Comparison of ENCODE assay signal across 15 cellular contexts in the genomic region with DNA sequence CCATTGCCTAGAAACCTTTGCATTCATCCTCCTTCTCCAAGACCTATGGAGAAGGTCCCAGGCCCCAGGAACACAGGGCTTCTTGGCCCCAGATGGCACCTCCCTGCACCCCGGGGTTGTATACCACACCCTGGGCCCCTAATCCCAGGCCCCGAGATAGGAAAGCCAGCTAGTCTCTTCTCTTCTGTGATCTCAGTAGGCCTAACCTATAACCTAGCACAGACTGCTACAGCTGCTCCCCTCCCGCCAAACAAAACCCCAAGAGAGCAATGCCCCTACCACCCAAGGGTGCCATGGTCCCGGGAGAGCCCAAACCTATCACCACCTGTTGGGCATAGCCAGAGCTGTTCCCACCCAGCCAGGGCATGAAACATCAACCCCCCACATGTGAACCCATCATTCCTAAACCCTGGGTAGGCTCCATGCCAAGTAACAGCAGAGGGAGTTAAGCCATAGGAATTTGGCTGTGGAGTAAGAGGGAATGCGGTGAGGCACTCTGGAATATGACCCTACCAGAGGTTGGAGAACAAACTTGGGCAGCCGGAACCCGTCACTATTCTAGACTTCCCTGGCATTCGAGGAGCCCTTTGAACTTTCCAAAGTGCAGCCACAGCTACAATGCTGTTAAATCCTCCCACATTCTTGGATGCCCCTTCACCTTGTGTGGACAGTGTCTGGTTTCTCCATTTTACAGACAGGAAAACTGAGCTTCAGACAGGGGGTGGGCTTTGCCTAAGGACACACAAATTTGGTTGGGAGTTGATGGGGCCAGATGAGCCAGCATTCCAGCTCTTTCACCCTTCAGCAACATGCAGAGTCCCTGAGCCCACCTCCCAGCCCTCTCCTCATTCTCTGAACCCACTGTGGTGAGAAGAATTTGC. TPM values are rescaled to one million over a fixed set of nuclear protein-coding genes. Genes with fewer than 3 reads are reported as not detected.
DNase-seq lines count a peak whose midpoint lies in the region; ATAC-seq, FAIRE-seq and TF ChIP-seq lines count a peak whose summit lies in the region.
"Had no signal": no experiment of that assay in that cellular context is flagged by ENCODE, and none has a peak within 500 bp of the region (broad histone marks: within the 10 kb centered on the region; RNA-seq: fewer than 3 reads in every experiment).

No MANE protein-coding gene starts in this region.

- peak overlapping the region; percentile 25 for H3K27ac ChIP-seq in CD8-positive, alpha-beta memory T cell (ENCODE audit: low read depth, low read length)
- H3K27ac ChIP-seq in KOPT-K1 (ENCODE audit: low read depth, low read length, poor library complexity, severe bottlenecking): peak overlapping the region; percentile 99
- peak overlapping the region; percentile 56 for H3K27ac ChIP-seq in naive thymus-derived CD4-positive, alpha-beta T cell (ENCODE audit: low read depth, low read length)
- H3K27ac ChIP-seq: breast epithelium, right lobe of liver had no signal

- no peaks in the 10 kb centered on the region for H3K27me3 ChIP-seq in CD8-positive, alpha-beta memory T cell (ENCODE audit: insufficient read depth, low read length, poor library complexity, severe bottlenecking)
- H3K27me3 ChIP-seq in naive thymus-derived CD4-positive, alpha-beta T cell (ENCODE audit: control insufficient read depth in 2 of 2, insufficient read depth in 2 of 2, low read length in 2 of 2): no peaks in the 10 kb centered on the region
- H3K27me3 ChIP-seq: breast epithelium, right lobe of liver, tibial nerve had no signal

- intact Hi-C loops in naive thymus-derived CD4-positive, alpha-beta T cell (cut with micrococcal nuclease): loop anchor here (1.0 to 2.0 kb wide), 7 partner anchors 8 to 43 kb away; a partner anchor contains a TSS

- peaks cover 67% of the 10 kb centered on the region for H3K4me1 ChIP-seq in CD8-positive, alpha-beta memory T cell (ENCODE audit: insufficient read depth, low read length)
- peaks cover 53 to 63% of the 10 kb centered on the region in 2 donors for H3K4me1 ChIP-seq in naive thymus-derived CD4-positive, alpha-beta T cell (ENCODE audit: control insufficient read depth in 2 of 2, insufficient read depth in 2 of 2, low read length in 2 of 2)
- H3K4me1 ChIP-seq: breast epithelium, right lobe of liver, tibial nerve had no signal

- H3K4me3 Mint-ChIP-seq in CD8-positive, alpha-beta memory T cell: peak overlapping the region; percentile 50 to 82 (median 66)
- H3K4me3 Mint-ChIP-seq in activated naive CD8-positive, alpha-beta T cell treated with anti-CD3 and anti-CD28 coated beads for 36 hours: peak overlapping the region; percentile 58
- peak overlapping the region; percentile 41 to 82 (median 70) for H3K4me3 Mint-ChIP-seq in naive thymus-derived CD4-positive, alpha-beta T cell
- H3K4me3 Mint-ChIP-seq: nephron progenitor cell had no signal

- no peak for DNase-seq in CD8-positive, alpha-beta memory T cell
- DNase-seq in activated naive CD8-positive, alpha-beta T cell treated with anti-CD3 and anti-CD28 coated beads for 36 hours: no peak
- no peak for DNase-seq in naive thymus-derived CD4-positive, alpha-beta T cell
- DNase-seq in NOMO-1 treated with DMSO at 0.1 percent for 48 hours (lab: John Stamatoyannopoulos, UW; ENCODE audit: unreplicated experiment) (no peak), D721Med (ENCODE audit: insufficient read length, low spot score) (no peak)
- DNase-seq in activated CD4-positive, alpha-beta T cell treated with anti-CD3 and anti-CD28 coated beads, Interleukin-2, amount 50 U/mL, for 1 hour: no peak
- DNase-seq in stimulated activated naive CD4-positive, alpha-beta T cell treated with Interleukin-2 at 50 U/mL for 16 hours (lab: John Stamatoyannopoulos, UW): no peak
- DNase-seq: head of caudate nucleus, NCI-H2171, nephron progenitor cell, PC-3 had no signal

- peak overlapping the region; percentile 36 for H3K4me3 ChIP-seq in CD8-positive, alpha-beta memory T cell (ENCODE audit: low read length)
- H3K4me3 ChIP-seq in naive thymus-derived CD4-positive, alpha-beta T cell (ENCODE audit: low read length): peak overlapping the region; percentile 36
- H3K4me3 ChIP-seq: breast epithelium, right lobe of liver, tibial nerve had no signal

- no peak for ATAC-seq in naive thymus-derived CD4-positive, alpha-beta T cell
- ATAC-seq: PC-3 had no signal

- H3K36me3 ChIP-seq in CD8-positive, alpha-beta memory T cell (ENCODE audit: insufficient read depth, low read length): no peaks in the 10 kb centered on the region
- H3K36me3 ChIP-seq in KOPT-K1 (ENCODE audit: insufficient read depth, low read length): 0 out of 2 replicates have a peak, but pooled peaks cover 10% of the 10 kb centered on the region
- H3K36me3 ChIP-seq in naive thymus-derived CD4-positive, alpha-beta T cell (ENCODE audit: control insufficient read depth in 2 of 3, insufficient read depth in 3 of 3, low read length in 3 of 3): no peaks in the 10 kb centered on the region
- H3K36me3 ChIP-seq: breast epithelium, right lobe of liver, tibial nerve had no signal

- H3K36me3 Mint-ChIP-seq in CD8-positive, alpha-beta memory T cell: no peaks in the 10 kb centered on the region
- peaks cover 2% of the 10 kb centered on the region for H3K36me3 Mint-ChIP-seq in activated naive CD8-positive, alpha-beta T cell treated with anti-CD3 and anti-CD28 coated beads for 36 hours
- H3K36me3 Mint-ChIP-seq in naive thymus-derived CD4-positive, alpha-beta T cell: peaks cover 0 to 5% (median 0%) of the 10 kb centered on the region in 5 donors

- H3K27me3 Mint-ChIP-seq in CD8-positive, alpha-beta memory T cell: peaks cover 0 to 2% of the 10 kb centered on the region in 2 donors
- H3K27me3 Mint-ChIP-seq in activated naive CD8-positive, alpha-beta T cell treated with anti-CD3 and anti-CD28 coated beads for 36 hours: no peaks in the 10 kb centered on the region
- H3K27me3 Mint-ChIP-seq in naive thymus-derived CD4-positive, alpha-beta T cell: no peaks in the 10 kb centered on the region

- POLR2A ChIA-PET in CD8-positive, alpha-beta memory T cell (lab: Charles Lee): interaction anchor here (1.3 to 6.4 kb wide), 4 partner anchors 9 to 30 kb away, joined by 5 to 82 read pairs (median 6); a partner anchor contains a TSS
- POLR2A ChIA-PET in naive thymus-derived CD4-positive, alpha-beta T cell (lab: Charles Lee): interaction anchor here (0.6 to 8.8 kb wide), 9 partner anchors 9 to 114 kb away, joined by 3 to 191 read pairs (median 4); a partner anchor contains a TSS

- no peaks in the 10 kb centered on the region for H3K9me3 Mint-ChIP-seq in CD8-positive, alpha-beta memory T cell
- no peaks in the 10 kb centered on the region for H3K9me3 Mint-ChIP-seq in activated naive CD8-positive, alpha-beta T cell treated with anti-CD3 and anti-CD28 coated beads for 36 hours
- H3K9me3 Mint-ChIP-seq in naive thymus-derived CD4-positive, alpha-beta T cell: no peaks in the 10 kb centered on the region

- CTCF ChIA-PET in CD8-positive, alpha-beta memory T cell (lab: Charles Lee): interaction anchor here (0.7 to 6.2 kb wide), 12 partner anchors 9 to 113 kb away, joined by 3 to 37 read pairs (median 4); a partner anchor contains a TSS
- CTCF ChIA-PET in naive thymus-derived CD4-positive, alpha-beta T cell (lab: Charles Lee): interaction anchor here (1.2 to 1.9 kb wide), 5 partner anchors 8 to 113 kb away, joined by 3 to 6 read pairs (median 3); no protein-coding TSS in a partner anchor

- H3K27ac Mint-ChIP-seq in CD8-positive, alpha-beta memory T cell: peak overlapping the region; percentile 62 to 93 (median 88)
- H3K27ac Mint-ChIP-seq in activated naive CD8-positive, alpha-beta T cell treated with anti-CD3 and anti-CD28 coated beads for 36 hours: peak overlapping the region; percentile 85
- H3K27ac Mint-ChIP-seq in naive thymus-derived CD4-positive, alpha-beta T cell: peak overlapping the region; percentile 81 to 95 (median 92)
- H3K27ac Mint-ChIP-seq: nephron progenitor cell had no signal

- FAIRE-seq in D721Med (lab: Jason Lieb, UNC): no peak

- no peak for TF ChIP-seq CTCF in D721Med (IDR thresholded peaks at IDR 0.05; ENCODE audit: insufficient read depth, missing control alignments)

- H3K9me3 ChIP-seq in CD8-positive, alpha-beta memory T cell (ENCODE audit: low read length): no peaks in the 10 kb centered on the region
- H3K9me3 ChIP-seq in KOPT-K1 (ENCODE audit: insufficient read depth, low read length, poor library complexity, severe bottlenecking): no peaks in the 10 kb centered on the region
- no peaks in the 10 kb centered on the region for H3K9me3 ChIP-seq in naive thymus-derived CD4-positive, alpha-beta T cell (ENCODE audit: control insufficient read depth in 2 of 3, low read length in 3 of 3)
- H3K9me3 ChIP-seq: breast epithelium, right lobe of liver, tibial nerve had no signal

- H3K4me1 Mint-ChIP-seq in CD8-positive, alpha-beta memory T cell: peaks cover 65 to 74% (median 68%) of the 10 kb centered on the region in 3 donors
- peaks cover 39% of the 10 kb centered on the region for H3K4me1 Mint-ChIP-seq in activated naive CD8-positive, alpha-beta T cell treated with anti-CD3 and anti-CD28 coated beads for 36 hours
- H3K4me1 Mint-ChIP-seq in naive thymus-derived CD4-positive, alpha-beta T cell: peaks cover 14 to 75% (median 52%) of the 10 kb centered on the region in 7 donors
- H3K4me1 Mint-ChIP-seq: nephron progenitor cell had no signal

RNA-seq across cellular contexts. Expression of a gene that starts 10.9 kb away (rescaled TPM):
- 100 to 1,000 TPM; 140 to 147 TPM for total RNA-seq in CD8-positive, alpha-beta memory T cell
- 296 TPM for polyA plus RNA-seq in CD8-positive, alpha-beta memory T cell
- total RNA-seq in activated naive CD8-positive, alpha-beta T cell treated with anti-CD3 and anti-CD28 coated beads for 36 hours: 100 to 1,000 TPM; 121 to 123 TPM
- 100 to 1,000 TPM in 4 of 5 experiments, 10 to 100 TPM in 1; 71.8 to 262 (median 156) TPM for total RNA-seq in naive thymus-derived CD4-positive, alpha-beta T cell
- polyA plus RNA-seq in naive thymus-derived CD4-positive, alpha-beta T cell: 100 to 1,000 TPM in 1 of 2 donors, 10 to 100 TPM in 1; 85.3 to 209 TPM
- total RNA-seq: PC-3 had no signal

RNA-seq across cellular contexts. Expression of a gene that starts 30.0 kb away (rescaled TPM):
- under 1 TPM; 0.28 to 0.29 TPM for total RNA-seq in CD8-positive, alpha-beta memory T cell
- polyA plus RNA-seq in CD8-positive, alpha-beta memory T cell: 1.2 TPM
- under 1 TPM; 0.12 to 0.32 TPM for total RNA-seq in activated naive CD8-positive, alpha-beta T cell treated with anti-CD3 and anti-CD28 coated beads for 36 hours
- total RNA-seq in naive thymus-derived CD4-positive, alpha-beta T cell: under 1 TPM in 3 of 5 experiments, not detected in 2; 0.13 to 0.82 (median 0.29) TPM
- not detected for polyA plus RNA-seq in naive thymus-derived CD4-positive, alpha-beta T cell
- total RNA-seq: PC-3 had no signal

Comparison
In these comparisons a context has a peak if more than half of its experiments do, and no peak if none do; other contexts are left out.
1. H3K27ac ChIP-seq: peak in every context shown above with its lines; median percentile 99 in KOPT-K1; 56 in naive thymus-derived CD4-positive, alpha-beta T cell; 25 in CD8-positive, alpha-beta memory T cell.